ENCODE assay signal across 9 cellular contexts in the genomic region with DNA sequence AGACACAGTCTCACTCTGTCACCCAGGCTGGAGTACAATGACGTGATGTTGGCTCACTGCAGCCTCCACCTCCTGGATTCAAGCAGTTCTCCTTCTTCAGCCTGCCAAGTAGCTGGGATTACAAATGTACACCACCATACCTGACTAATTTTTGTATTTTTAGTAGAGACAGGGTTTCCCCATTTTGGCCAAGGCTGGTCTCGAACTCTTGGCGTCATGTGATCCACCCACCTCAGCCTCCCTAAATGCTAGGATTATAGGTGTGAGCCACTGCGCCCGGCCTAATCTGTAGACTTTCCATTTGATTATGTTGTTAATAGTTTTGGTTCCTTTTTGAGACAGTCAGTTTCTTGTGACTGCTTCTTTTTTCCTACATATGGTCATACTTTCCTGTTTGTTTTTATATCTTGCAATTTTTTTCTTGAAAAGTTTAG. TPM values are rescaled to one million over a fixed set of nuclear protein-coding genes. Genes with fewer than 3 reads are reported as not detected.
A peak's percentile ranks its signal among the peaks of the same experiment; 100 is the strongest.
DNase-seq lines count a peak whose midpoint lies in the region; ATAC-seq and TF ChIP-seq lines count a peak whose summit lies in the region.
"Had no signal": no experiment of that assay in that cellular context is flagged by ENCODE, and none has a peak within 500 bp of the region (broad histone marks: within the 10 kb centered on the region; RNA-seq: fewer than 3 reads in every experiment).

No MANE protein-coding gene starts in this region.

- no peak overlapping the region for H3K4me3 Mint-ChIP-seq in neural progenitor cell

- H3K4me2 ChIP-seq in neural progenitor cell, result no peak overlapping the region

- no peaks in the 10 kb centered on the region for H3K4me1 ChIP-seq in neural progenitor cell
- H3K4me1 ChIP-seq in uterus, result no peaks in the 10 kb centered on the region

- no peaks in the 10 kb centered on the region for H3K9me3 Mint-ChIP-seq in neural progenitor cell

- no peak for TF ChIP-seq POLR2A in uterus (IDR thresholded peaks at IDR 0.05)

- peaks cover 13% of the 10 kb centered on the region for H3F3A ChIP-seq in neural progenitor cell (ENCODE audit: low read depth)

- H3K27ac Mint-ChIP-seq in neural progenitor cell, result no peak overlapping the region

- no peaks in the 10 kb centered on the region for H3K27me3 Mint-ChIP-seq in neural progenitor cell (ENCODE audit: insufficient read depth, low read depth)

- H2AFZ ChIP-seq in neural progenitor cell (replicated peaks), result no peak overlapping the region

- H3K9ac ChIP-seq in neural progenitor cell, result no peak overlapping the region

- H3K36me3 ChIP-seq in neural progenitor cell (peaks cover 8% of the 10 kb centered on the region), uterus (no peaks in the 10 kb centered on the region)

- H3K36me3 Mint-ChIP-seq in neural progenitor cell, result peaks cover 14% of the 10 kb centered on the region

- no peaks in the 10 kb centered on the region for H3K9me3 ChIP-seq in neural progenitor cell (ENCODE audit: low read depth)
- H3K9me3 ChIP-seq in uterus, result no peaks in the 10 kb centered on the region
- H3K9me3 ChIP-seq: pancreas had no signal

- H3K27ac ChIP-seq in neural progenitor cell (no peak overlapping the region), uterus (no peak overlapping the region)
- H3K27ac ChIP-seq: pancreas had no signal

- no peak for TF ChIP-seq CTCF in neural progenitor cell (IDR thresholded peaks at IDR 0.05)
- TF ChIP-seq CTCF in uterus (IDR thresholded peaks at IDR 0.05), result no peak

- peaks cover 63% of the 10 kb centered on the region for H3K79me2 ChIP-seq in neural progenitor cell (ENCODE audit: low read depth)

- no peaks in the 10 kb centered on the region for H3K4me1 Mint-ChIP-seq in neural progenitor cell

- peak; percentile 12 to 16 for DNase-seq in activated CD4-positive, alpha-beta T cell treated with anti-CD3 and anti-CD28 coated beads, Interleukin-2, amount 50 U/mL, for 4 hours
- peak; percentile 53 to 67 (median 61) for DNase-seq in stimulated activated CD4-positive, alpha-beta T cell treated with anti-CD3 and anti-CD28 coated beads, Interleukin-12 subunit alpha, Interleukin-12 subunit beta, amount 100 ng/mL, for 48 hours (ENCODE audit: low read depth in 2 of 3, low spot score in 1 of 3)
- no peak for DNase-seq in occipital lobe (lab: John Stamatoyannopoulos, UW)
- DNase-seq in neural progenitor cell (ENCODE audit: low spot score), result no peak
- DNase-seq in NCI-H1694 treated with DMSO at 0.1 percent for 48 hours (lab: John Stamatoyannopoulos, UW), result no peak
- no peak for DNase-seq in uterus
- DNase-seq: pancreas had no signal

- ATAC-seq in GM18502 (IDR thresholded peaks at IDR 0.05; ENCODE audit: poor library complexity, unreplicated experiment) (peak; percentile 72), HG02571 (IDR thresholded peaks at IDR 0.05; ENCODE audit: unreplicated experiment) (peak; percentile 56)
- ATAC-seq: pancreas had no signal

- H3K4me3 ChIP-seq in neural progenitor cell (no peak overlapping the region), uterus (no peak overlapping the region)
- H3K4me3 ChIP-seq: pancreas had no signal

- H4K20me1 ChIP-seq in neural progenitor cell (ENCODE audit: low read depth), result no peaks in the 10 kb centered on the region

- H3K27me3 ChIP-seq in neural progenitor cell, result no peaks in the 10 kb centered on the region
- no peaks in the 10 kb centered on the region for H3K27me3 ChIP-seq in uterus
- H3K27me3 ChIP-seq: pancreas had no signal

- intact Hi-C loops in uterus (cut with DNase I; ENCODE audit: low total_unique reads), result no loop called here

RNA-seq across cellular contexts. Expression of gene MTREX, which starts 31.0 kb away (rescaled TPM):
- total RNA-seq in occipital lobe (118 TPM), neural progenitor cell (ENCODE audit: low replicate concordance) (128 and 198 TPM in 2 replicates), uterus (100 to 1,000 TPM in 1 of 4 donors, 10 to 100 TPM in 3; 30.0 to 138 (median 59.2) TPM)

RNA-seq across cellular contexts. Expression of gene DHX29, which starts 31.3 kb away (rescaled TPM):
- total RNA-seq in occipital lobe, result 61.8 TPM
- total RNA-seq in neural progenitor cell (ENCODE audit: low replicate concordance), result 28.2 and 44.0 TPM in 2 replicates
- 10 to 100 TPM; 22.0 to 44.4 (median 27.0) TPM for total RNA-seq in uterus

Comparison
In these comparisons a context has a peak if more than half of its experiments do, and no peak if none do; other contexts are left out.
1. DNase-seq: peak in activated CD4-positive, alpha-beta T cell treated with anti-CD3 and anti-CD28 coated beads, Interleukin-2, amount 50 U/mL, for 4 hours (2 of 2) and stimulated activated CD4-positive, alpha-beta T cell treated with anti-CD3 and anti-CD28 coated beads, Interleukin-12 subunit alpha, Interleukin-12 subunit beta, amount 100 ng/mL, for 48 hours (3 of 3); none in occipital lobe (single experiment), neural progenitor cell (single experiment), NCI-H1694 treated with DMSO at 0.1 percent for 48 hours (single experiment) and uterus (0 of 2).